ENCODE assay signal across 8 cellular contexts in the genomic region with DNA sequence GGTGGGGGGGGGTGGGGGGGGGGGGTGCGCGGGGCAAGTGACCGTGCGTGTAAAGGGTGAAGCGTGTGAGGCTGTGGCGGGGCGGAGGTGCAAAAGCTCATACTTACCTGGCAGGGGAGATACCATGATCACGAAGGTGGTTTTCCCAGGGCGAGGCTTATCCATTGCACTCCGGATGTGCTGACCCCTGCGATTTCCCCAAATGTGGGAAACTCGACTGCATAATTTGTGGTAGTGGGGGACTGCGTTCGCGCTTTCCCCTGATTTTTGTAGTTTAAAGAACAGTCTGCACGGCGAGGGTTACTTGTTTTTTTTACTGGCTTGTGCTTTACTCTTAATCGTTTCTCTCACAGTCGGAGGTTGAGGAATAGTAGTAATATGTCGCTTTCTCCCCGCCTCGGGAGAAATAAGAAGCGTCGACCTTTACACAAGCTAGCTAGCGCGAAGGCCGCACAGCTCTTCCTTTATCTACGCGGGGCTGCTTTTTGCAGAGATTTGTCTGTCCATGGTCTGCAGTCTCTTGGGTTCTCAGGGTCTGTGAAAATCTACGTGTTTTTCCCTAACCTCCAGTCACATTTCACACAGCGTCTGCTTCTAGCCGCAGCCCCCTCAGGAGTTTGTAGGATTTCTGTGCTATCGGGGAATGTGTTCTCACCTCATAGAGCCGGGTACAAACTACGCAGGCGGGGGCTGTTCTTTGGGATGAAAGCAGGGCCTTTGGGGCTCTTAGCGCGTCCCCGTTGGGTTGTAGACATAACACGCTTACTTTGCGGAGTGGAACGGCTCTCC.
DNase-seq lines count a peak whose midpoint lies in the region; ATAC-seq and TF ChIP-seq lines count a peak whose summit lies in the region.
"Not testable (repeated sequence)": the region's sequence is repeated elsewhere in the genome, so short reads cannot be mapped to it uniquely, and the experiment has no call there.

No MANE protein-coding gene starts in this region.

- not testable (repeated sequence) for H3K36me3 ChIP-seq in GM06990 (ENCODE audit: control insufficient read depth, insufficient read depth, low read length); osteoblast (ENCODE audit: insufficient read depth, low read length); thoracic aorta

- not testable (repeated sequence) for H3K79me2 ChIP-seq in osteoblast (ENCODE audit: insufficient read depth, low read length)

- not testable (repeated sequence) for H2AFZ ChIP-seq in osteoblast (ENCODE audit: low read length)

- H3K4me2 ChIP-seq in osteoblast (ENCODE audit: insufficient read depth, low read length) = peak overlapping the region; percentile 74

- H3K9me3 ChIP-seq in osteoblast (ENCODE audit: low read depth, low read length); thoracic aorta: not testable (repeated sequence)

- H3K4me1 ChIP-seq in osteoblast (ENCODE audit: insufficient read depth, low read length); thoracic aorta (ENCODE audit: control insufficient read depth in 1 of 2, low read depth in 2 of 2): not testable (repeated sequence)

- H4K20me1 ChIP-seq in osteoblast (ENCODE audit: insufficient read depth, low read length) = not testable (repeated sequence)

- TF ChIP-seq POLR2A in NB4 (IDR thresholded peaks at IDR 0.05; ENCODE audit: extremely low read depth, insufficient read length) = peak; percentile 86

- TF ChIP-seq CTCF in GM06990 (IDR thresholded peaks at IDR 0.05; ENCODE audit: insufficient read depth, low read length, poor library complexity, severe bottlenecking); NB4 (IDR thresholded peaks at IDR 0.05; ENCODE audit: low read depth, low read length); osteoblast (IDR thresholded peaks at IDR 0.05; ENCODE audit: extremely low read depth, low read depth, low read length); thoracic aorta (IDR thresholded peaks at IDR 0.05): not testable (repeated sequence)

- peak overlapping the region; percentile 37 for H3K27ac ChIP-seq in osteoblast (ENCODE audit: low read depth, low read length)
- H3K27ac ChIP-seq in thoracic aorta = peak overlapping the region; percentile 91 to 94

- ATAC-seq in HG02571 (IDR thresholded peaks at IDR 0.05; ENCODE audit: unreplicated experiment) (peak; percentile 88), thoracic aorta (ENCODE audit: insufficient number of reproducible peaks, low FRiP score, low read depth) (peak; percentile 90)

- DNase-seq in GM06990 (ENCODE audit: extremely low read depth, insufficient read length) (peak; percentile 87), NB4 (ENCODE audit: low read depth) (peak; percentile 97), SK-N-DZ (ENCODE audit: low spot score) (peak; percentile 99), glomerular endothelial cell (ENCODE audit: extremely low read depth, low read depth, low spot score) (peak; percentile 89), osteoblast (ENCODE audit: insufficient read length, low spot score, missing footprints) (peak; percentile 94)
- peak; percentile 81 for DNase-seq in activated naive CD4-positive, alpha-beta T cell treated with anti-CD3 and anti-CD28 coated beads, Interleukin-2, amount 50 U/mL, for 16 hours
- DNase-seq in thoracic aorta (ENCODE audit: low spot score) = not testable (repeated sequence)

- H3K4me3 ChIP-seq in GM06990 (replicated peaks; ENCODE audit: low read depth, low read length) (peak overlapping the region; percentile 3), NB4 (ENCODE audit: low read depth, low read length) (peak overlapping the region; percentile 46), osteoblast (ENCODE audit: insufficient read depth, low read length) (peak overlapping the region; percentile 46), thoracic aorta (peak overlapping the region; percentile 74)

- H3K27me3 ChIP-seq in GM06990 (replicated peaks; ENCODE audit: control insufficient read depth, insufficient read depth, low read length); osteoblast (ENCODE audit: insufficient read depth, low read length); thoracic aorta (replicated peaks; ENCODE audit: insufficient read depth): not testable (repeated sequence)

Comparison
In these comparisons a context has a peak if more than half of its experiments do, and no peak if none do; other contexts are left out.
1. H3K4me3 ChIP-seq: peak in every context shown above with its lines; median percentile 74 in thoracic aorta; 46 in NB4; 46 in osteoblast; 3 in GM06990.